Comparison of ENCODE assay signal across 18 cellular contexts in genomic region chr6:12336121-12336971, GRCh38. TPM values are rescaled to one million over a fixed set of nuclear protein-coding genes. Genes with fewer than 3 reads are reported as not detected.
DNase-seq lines count a peak whose midpoint lies in the region; ATAC-seq, FAIRE-seq and TF ChIP-seq lines count a peak whose summit lies in the region.
"Had no signal": no experiment of that assay in that cellular context is flagged by ENCODE, and none has a peak within 500 bp of the region (broad histone marks: within the 10 kb centered on the region; RNA-seq: fewer than 3 reads in every experiment).

No MANE protein-coding gene starts in this region.

- peak; percentile 71 for ATAC-seq in GM18868 (IDR thresholded peaks at IDR 0.05; ENCODE audit: unreplicated experiment)
- peak; percentile 47 for ATAC-seq in HG02938 (IDR thresholded peaks at IDR 0.05; ENCODE audit: unreplicated experiment)
- ATAC-seq: activated naive CD8-positive, alpha-beta T cell treated with anti-CD3 and anti-CD28 coated beads, Interleukin-2, amount 50 U/mL, for 24 hours; activated T-cell treated with anti-CD3 and anti-CD28 coated beads, Interleukin-2, amount 50 U/mL, for 72 hours; right cardiac atrium had no signal

- DNase-seq in T1000 (lab: John Stamatoyannopoulos, UW): peak; percentile 18
- DNase-seq in neural progenitor cell (ENCODE audit: low spot score): peak; percentile 23
- no peak for DNase-seq in cerebellum (ENCODE audit: low spot score)
- no peak for DNase-seq in HEK293T (ENCODE audit: extremely low spot score)
- DNase-seq in urothelium cell line (ENCODE audit: low spot score): no peak
- no peak for DNase-seq in left ventricle myocardium inferior
- DNase-seq: activated CD4-positive, alpha-beta memory T cell treated with anti-CD3 and anti-CD28 coated beads for 36 hours; activated naive CD8-positive, alpha-beta T cell treated with anti-CD3 and anti-CD28 coated beads, Interleukin-2, amount 50 U/mL, for 24 hours; activated T-cell treated with anti-CD3 and anti-CD28 coated beads, Interleukin-2, amount 50 U/mL, for 72 hours; DMS 273 treated with DMSO at 0.1 percent for 48 hours; foreskin melanocyte; HCEC 1CT; NCI-H2081; right cardiac atrium had no signal

- no peaks in the 10 kb centered on the region for H3K36me3 Mint-ChIP-seq in neural progenitor cell
- H3K36me3 Mint-ChIP-seq: activated CD4-positive, alpha-beta memory T cell treated with anti-CD3 and anti-CD28 coated beads for 36 hours had no signal

- no peak overlapping the region for H2AFZ ChIP-seq in neural progenitor cell (replicated peaks)

- no peak overlapping the region for H3K4me3 ChIP-seq in neural progenitor cell
- no peak overlapping the region for H3K4me3 ChIP-seq in left ventricle myocardium inferior

- H3F3A ChIP-seq in neural progenitor cell (ENCODE audit: low read depth): peaks cover 15% of the 10 kb centered on the region

- H3K9me3 ChIP-seq in neural progenitor cell (ENCODE audit: low read depth) (no peaks in the 10 kb centered on the region), left ventricle myocardium inferior (replicated peaks) (no peaks in the 10 kb centered on the region)

- H3K27me3 ChIP-seq in neural progenitor cell (no peaks in the 10 kb centered on the region), left ventricle myocardium inferior (ENCODE audit: low read depth) (peaks cover 7% of the 10 kb centered on the region)

- H3K4me3 Mint-ChIP-seq in neural progenitor cell: no peak overlapping the region
- H3K4me3 Mint-ChIP-seq: activated CD4-positive, alpha-beta memory T cell treated with anti-CD3 and anti-CD28 coated beads for 36 hours; activated naive CD8-positive, alpha-beta T cell treated with anti-CD3 and anti-CD28 coated beads, Interleukin-2, amount 50 U/mL, for 24 hours; activated T-cell treated with anti-CD3 and anti-CD28 coated beads, Interleukin-2, amount 50 U/mL, for 72 hours; B cell; nephron had no signal

- POLR2A ChIA-PET in HEK293T (lab: Yijun Ruan, JAX): interaction anchor here (1.0 kb wide), 1 partner anchor 10 kb away, joined by 3 read pairs; no protein-coding TSS in a partner anchor

- H3K27ac ChIP-seq in neural progenitor cell (no peak overlapping the region), left ventricle myocardium inferior (replicated peaks) (no peak overlapping the region)

- H3K4me1 Mint-ChIP-seq in neural progenitor cell: no peaks in the 10 kb centered on the region
- H3K4me1 Mint-ChIP-seq: activated naive CD8-positive, alpha-beta T cell treated with anti-CD3 and anti-CD28 coated beads, Interleukin-2, amount 50 U/mL, for 24 hours; nephron had no signal

- no peaks in the 10 kb centered on the region for H3K79me2 ChIP-seq in neural progenitor cell (ENCODE audit: low read depth)

- no peak overlapping the region for H3K9ac ChIP-seq in neural progenitor cell

- FAIRE-seq in urothelium cell line (lab: Jason Lieb, UNC): no peak

- H3K36me3 ChIP-seq in neural progenitor cell (no peaks in the 10 kb centered on the region), left ventricle myocardium inferior (no peaks in the 10 kb centered on the region)

- H3K9me3 Mint-ChIP-seq in neural progenitor cell: no peaks in the 10 kb centered on the region
- H3K9me3 Mint-ChIP-seq: activated CD4-positive, alpha-beta memory T cell treated with anti-CD3 and anti-CD28 coated beads for 36 hours; activated naive CD8-positive, alpha-beta T cell treated with anti-CD3 and anti-CD28 coated beads, Interleukin-2, amount 50 U/mL, for 24 hours; activated T-cell treated with anti-CD3 and anti-CD28 coated beads, Interleukin-2, amount 50 U/mL, for 72 hours; nephron had no signal

- peaks cover 3% of the 10 kb centered on the region for H3K27me3 Mint-ChIP-seq in neural progenitor cell (ENCODE audit: insufficient read depth, low read depth)
- H3K27me3 Mint-ChIP-seq: activated naive CD8-positive, alpha-beta T cell treated with anti-CD3 and anti-CD28 coated beads, Interleukin-2, amount 50 U/mL, for 24 hours; B cell had no signal

- H3K27ac Mint-ChIP-seq in neural progenitor cell: no peak overlapping the region
- H3K27ac Mint-ChIP-seq: activated CD4-positive, alpha-beta memory T cell treated with anti-CD3 and anti-CD28 coated beads for 36 hours; activated naive CD8-positive, alpha-beta T cell treated with anti-CD3 and anti-CD28 coated beads, Interleukin-2, amount 50 U/mL, for 24 hours; activated T-cell treated with anti-CD3 and anti-CD28 coated beads, Interleukin-2, amount 50 U/mL, for 72 hours; B cell; nephron had no signal

- no peaks in the 10 kb centered on the region for H4K20me1 ChIP-seq in neural progenitor cell (ENCODE audit: low read depth)

- peaks cover 15% of the 10 kb centered on the region for H3K4me1 ChIP-seq in neural progenitor cell
- peaks cover 14% of the 10 kb centered on the region for H3K4me1 ChIP-seq in left ventricle myocardium inferior

- no peak for TF ChIP-seq CTCF in neural progenitor cell (IDR thresholded peaks at IDR 0.05)
- TF ChIP-seq CTCF in left ventricle myocardium inferior (IDR thresholded peaks at IDR 0.05; ENCODE audit: borderline replicate concordance): no peak

- CTCF ChIA-PET in HEK293T (lab: Yijun Ruan, JAX): interaction anchor here (0.9 kb wide), 1 partner anchor 12 kb away, joined by 3 read pairs; no protein-coding TSS in a partner anchor

- peak overlapping the region; percentile 2 for H3K4me2 ChIP-seq in neural progenitor cell

- intact Hi-C loops in left ventricle myocardium inferior (cut with micrococcal nuclease): no loop called here

TF ChIP-seq in HEK293T, 16 proteins besides CTCF, POLR2A, EP300 and RAD21:
- TF ChIP-seq ARNT (IDR thresholded peaks at IDR 0.05) (no peak), NFRKB (IDR thresholded peaks at IDR 0.05) (no peak), ZNF384 (IDR thresholded peaks at IDR 0.05) (no peak), BHLHE40 (IDR thresholded peaks at IDR 0.05; ENCODE audit: borderline replicate concordance) (no peak), LEF1 (IDR thresholded peaks at IDR 0.05; ENCODE audit: borderline replicate concordance) (no peak)
- TF ChIP-seq, protein P1, sequence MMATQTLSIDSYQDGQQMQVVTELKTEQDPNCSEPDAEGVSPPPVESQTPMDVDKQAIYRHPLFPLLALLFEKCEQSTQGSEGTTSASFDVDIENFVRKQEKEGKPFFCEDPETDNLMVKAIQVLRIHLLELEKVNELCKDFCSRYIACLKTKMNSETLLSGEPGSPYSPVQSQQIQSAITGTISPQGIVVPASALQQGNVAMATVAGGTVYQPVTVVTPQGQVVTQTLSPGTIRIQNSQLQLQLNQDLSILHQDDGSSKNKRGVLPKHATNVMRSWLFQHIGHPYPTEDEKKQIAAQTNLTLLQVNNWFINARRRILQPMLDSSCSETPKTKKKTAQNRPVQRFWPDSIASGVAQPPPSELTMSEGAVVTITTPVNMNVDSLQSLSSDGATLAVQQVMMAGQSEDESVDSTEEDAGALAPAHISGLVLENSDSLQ (IDR thresholded peaks at IDR 0.05): no peak

RNA-seq across cellular contexts. Expression of gene EDN1, which starts 46.2 kb away (rescaled TPM):
- total RNA-seq in neural progenitor cell (ENCODE audit: low replicate concordance) (0.93 and 2.9 TPM in 2 replicates), cerebellum (6.3 TPM), left ventricle myocardium inferior (5.9 TPM)
- total RNA-seq: activated CD4-positive, alpha-beta memory T cell treated with anti-CD3 and anti-CD28 coated beads for 36 hours had no signal

Comparison
In these comparisons a context has a peak if more than half of its experiments do, and no peak if none do; other contexts are left out.
1. DNase-seq: peak in T1000 (single experiment) and neural progenitor cell (single experiment); none in cerebellum (single experiment), HEK293T (single experiment), urothelium cell line (single experiment) and left ventricle myocardium inferior (single experiment).